Comparison of ENCODE assay signal across 9 cellular contexts in genomic region chr11:69013009-69013951, GRCh38. TPM values are rescaled to one million over a fixed set of nuclear protein-coding genes. Genes with fewer than 3 reads are reported as not detected.
DNase-seq lines count a peak whose midpoint lies in the region; TF ChIP-seq lines count a peak whose summit lies in the region.
"Had no signal": no experiment of that assay in that cellular context is flagged by ENCODE, and none has a peak within 500 bp of the region (broad histone marks: within the 10 kb centered on the region; RNA-seq: fewer than 3 reads in every experiment).

MRGPRF (minus strand) TSS chr11:69013246; CDS start chr11:69009901, 3,345 bp downstream.

- TF ChIP-seq CTCF in ascending aorta (IDR thresholded peaks at IDR 0.05) (peak; percentile 61 to 83 (median 70)), GM10248 (IDR thresholded peaks at IDR 0.05; ENCODE audit: control extremely low read depth, extremely low read depth, low read depth, missing control alignments) (no peak)

- CTCF ChIA-PET in GM10248 (lab: Yijun Ruan, JAX): no interaction called here

- POLR2A ChIA-PET in GM10248 (lab: Yijun Ruan, JAX): no interaction called here

- peak within 1 kb of the TSS; percentile 72 for H3K9ac ChIP-seq in skeletal muscle satellite cell (ENCODE audit: low read depth, low read length)

- peaks cover 11 to 37% of the 10 kb centered on the region in 2 donors for H3K4me1 ChIP-seq in ascending aorta
- H3K4me1 ChIP-seq in skeletal muscle satellite cell (ENCODE audit: control insufficient read depth, insufficient read depth, low read length): peaks cover 54% of the 10 kb centered on the region

- H3K9me3 ChIP-seq in ascending aorta (no peaks in the 10 kb centered on the region), skeletal muscle satellite cell (replicated peaks; ENCODE audit: low read length) (no peaks in the 10 kb centered on the region)

- peak within 1 kb of the TSS; percentile 93 to 95 for H3K27ac ChIP-seq in ascending aorta

- peak within 1 kb of the TSS; percentile 80 for H3K4me2 ChIP-seq in skeletal muscle satellite cell (ENCODE audit: low read length)

- intact Hi-C loops in ascending aorta (cut with DNase I): loop anchor here (1.0 to 10.0 kb wide), 5 partner anchors 31 to 902 kb away; partner anchors contain the start of genes IGHMBP2, MRPL21 and TPCN2

- H3K27me3 ChIP-seq in H7 (ENCODE audit: control insufficient read depth, insufficient read depth, low read length): peaks cover 4% of the 10 kb centered on the region
- no peaks in the 10 kb centered on the region for H3K27me3 ChIP-seq in ascending aorta
- H3K27me3 ChIP-seq in skeletal muscle satellite cell (ENCODE audit: control insufficient read depth, insufficient read depth, low read length): peaks cover 15% of the 10 kb centered on the region

- no peaks in the 10 kb centered on the region for H3K36me3 ChIP-seq in H7 (replicated peaks; ENCODE audit: control insufficient read depth, insufficient read depth, low read length)
- peaks cover 0 to 1% of the 10 kb centered on the region in 2 donors for H3K36me3 ChIP-seq in ascending aorta
- H3K36me3 ChIP-seq in skeletal muscle satellite cell (ENCODE audit: insufficient read depth, low read length): no peaks in the 10 kb centered on the region

- DNase-seq in H7 (peak; percentile 90), ascending aorta (ENCODE audit: low spot score in 2 of 2) (peak; percentile 82 to 98), T-helper 9 cell (no peak), GM10248 (ENCODE audit: extremely low spot score) (no peak)
- DNase-seq in central memory CD4-positive, alpha-beta T cell: no peak
- no peak for DNase-seq in activated CD8-positive, alpha-beta memory T cell treated with anti-CD3 and anti-CD28 coated beads, Interleukin-2, amount 50 U/mL, for 4 hours
- DNase-seq: naive thymus-derived CD8-positive, alpha-beta T cell had no signal

- H3K4me3 ChIP-seq in H7 (ENCODE audit: insufficient read depth, low read depth, low read length) (peak within 1 kb of the TSS; percentile 47), ascending aorta (peak within 1 kb of the TSS; percentile 75 to 84), iPS-11a (ENCODE audit: low read depth, low read length) (peak within 1 kb of the TSS; percentile 27), skeletal muscle satellite cell (ENCODE audit: low read length) (peak within 1 kb of the TSS; percentile 70)

RNA-seq across cellular contexts. Expression of gene MRGPRF, which starts in this region (rescaled TPM):
- total RNA-seq in H7 (2014; rRNA removed; shearing (Covaris generic)): 6.5 and 7.6 TPM in 2 replicates
- 209 TPM for total RNA-seq in ascending aorta
- total RNA-seq in skeletal muscle satellite cell (2012; rRNA removed): 9.6 and 26.9 TPM in 2 replicates
- total RNA-seq: naive thymus-derived CD8-positive, alpha-beta T cell had no signal

Comparison
In these comparisons a context has a peak if more than half of its experiments do, and no peak if none do; other contexts are left out.
1. RNA of gene MRGPRF (total RNA-seq): 209 TPM in ascending aorta (single experiment); 6.5 to 7.6 TPM in H7; every median in the first group is over 10 times any median in the second.
2. DNase-seq: peak in H7 (single experiment) and ascending aorta (2 of 2); none in T-helper 9 cell (single experiment), central memory CD4-positive, alpha-beta T cell (single experiment), GM10248 (single experiment) and activated CD8-positive, alpha-beta memory T cell treated with anti-CD3 and anti-CD28 coated beads, Interleukin-2, amount 50 U/mL, for 4 hours (single experiment).
3. H3K4me3 ChIP-seq: peak in every context shown above with its lines; median percentile 80 in ascending aorta; 70 in skeletal muscle satellite cell; 47 in H7; 27 in iPS-11a.